8 cellular contexts compared by ENCODE assay signal in the genomic region with DNA sequence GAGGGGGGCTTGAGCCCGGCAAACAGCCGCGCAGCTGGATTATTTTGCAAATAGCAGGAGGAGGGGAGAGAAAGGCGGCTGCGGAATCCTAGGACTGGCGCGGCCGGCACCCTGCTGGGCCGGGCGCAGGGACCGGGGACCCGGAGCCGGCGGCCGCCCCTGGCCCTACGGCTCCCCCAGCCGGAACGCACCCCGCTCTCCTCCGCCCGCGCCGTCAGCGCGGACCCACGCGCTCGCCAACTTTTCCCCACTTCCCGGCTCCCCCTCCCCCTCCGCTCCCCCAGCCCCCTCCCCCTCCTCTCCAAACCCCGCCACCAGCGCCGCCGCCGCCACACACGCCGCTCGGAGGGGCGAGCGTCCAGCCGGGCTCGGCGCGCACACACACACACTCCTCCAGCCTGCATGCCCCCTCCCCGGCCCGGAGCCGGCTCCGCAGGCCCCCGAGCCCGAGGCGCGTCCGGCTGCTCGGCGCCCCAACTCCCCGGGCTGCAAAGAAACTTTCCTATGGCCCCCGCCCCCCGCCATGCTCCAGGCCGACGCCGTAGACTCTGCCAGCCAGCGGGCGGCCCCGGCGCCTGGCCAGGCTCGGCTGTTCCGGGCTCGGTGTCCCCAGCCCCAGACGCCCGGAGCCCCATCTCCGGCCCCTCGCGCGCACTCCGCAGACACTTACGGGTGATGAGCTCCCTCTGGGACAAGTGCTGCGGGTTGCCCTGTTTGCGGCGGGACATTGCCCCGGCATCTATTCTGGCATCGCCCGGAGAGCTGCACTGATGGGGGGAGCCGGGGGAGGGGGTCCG. TPM values are rescaled to one million over a fixed set of nuclear protein-coding genes. Genes with fewer than 3 reads are reported as not detected.
DNase-seq lines count a peak whose midpoint lies in the region; FAIRE-seq and TF ChIP-seq lines count a peak whose summit lies in the region.

No MANE protein-coding gene starts in this region.

- DNase-seq in COR-L47 (lab: John Stamatoyannopoulos, UW) (peak; percentile 19), NB4 (ENCODE audit: low read depth) (peak; percentile 57), astrocyte of the spinal cord (ENCODE audit: low read depth, low spot score) (no peak), T-helper 9 cell (no peak), superior temporal gyrus (ENCODE audit: extremely low spot score) (no peak), COLO829 (ENCODE audit: low spot score) (no peak), frontal cortex (ENCODE audit: low spot score in 2 of 2) (no peak)

- H3K36me3 ChIP-seq in mucosa of rectum (ENCODE audit: control insufficient read depth in 2 of 2, insufficient read depth in 2 of 2, low read length in 2 of 2), result no peaks in the 10 kb centered on the region

- TF ChIP-seq CTCF in NB4 (IDR thresholded peaks at IDR 0.05; ENCODE audit: low read depth, low read length) (no peak), astrocyte of the spinal cord (IDR thresholded peaks at IDR 0.05; ENCODE audit: low read depth, low read length) (no peak)

- in situ Hi-C loops in astrocyte of the spinal cord (cut with HindIII; ENCODE audit: low sequenced_read_pairs), result no loop called here

- H3K27me3 ChIP-seq in mucosa of rectum (ENCODE audit: control insufficient read depth in 2 of 2, insufficient read depth in 2 of 2, low read length in 2 of 2), result peaks cover 6 to 11% of the 10 kb centered on the region in 2 donors

- peak overlapping the region in 1 of 2 donors; percentile 52 for H3K27ac ChIP-seq in mucosa of rectum (ENCODE audit: low read depth in 2 of 2, low read length in 2 of 2)

- no peak for FAIRE-seq in frontal cortex (lab: Jason Lieb, UNC)

- no peaks in the 10 kb centered on the region for H3K9me3 ChIP-seq in mucosa of rectum (ENCODE audit: control insufficient read depth in 2 of 2, low read length in 2 of 2)

- H3K9ac ChIP-seq in mucosa of rectum (ENCODE audit: low read depth in 1 of 2, low read length in 2 of 2), result peak overlapping the region in 1 of 2 donors; percentile 65

- peaks cover 14 to 21% of the 10 kb centered on the region in 2 donors for H3K4me1 ChIP-seq in mucosa of rectum (ENCODE audit: control insufficient read depth in 2 of 2, insufficient read depth in 2 of 2, low read length in 2 of 2)

- peak overlapping the region; percentile 21 for H3K4me3 ChIP-seq in NB4 (ENCODE audit: low read depth, low read length)
- peak overlapping the region; percentile 38 for H3K4me3 ChIP-seq in astrocyte of the spinal cord (ENCODE audit: low read depth, low read length)
- peak overlapping the region; percentile 52 to 78 for H3K4me3 ChIP-seq in mucosa of rectum (ENCODE audit: low read length in 2 of 2)

- no peak for TF ChIP-seq POLR2A in NB4 (IDR thresholded peaks at IDR 0.05; ENCODE audit: extremely low read depth, insufficient read length)

RNA-seq across cellular contexts. Expression of gene BCL11B, which starts 1.3 kb away (rescaled TPM):
- 58.3 TPM for total RNA-seq in frontal cortex

Comparison
In these comparisons a context has a peak if more than half of its experiments do, and no peak if none do; other contexts are left out.
1. DNase-seq: peak in COR-L47 (single experiment) and NB4 (single experiment); none in astrocyte of the spinal cord (single experiment), T-helper 9 cell (single experiment), superior temporal gyrus (single experiment), COLO829 (single experiment) and frontal cortex (0 of 2).
2. Peak in every context shown above with its lines, with median percentiles within 50 percentile points of each other: H3K4me3 ChIP-seq.